In genomic region chrX:103464071-103464773, GRCh38 we compare ENCODE assay signal across 8 cellular contexts. TPM values are rescaled to one million over a fixed set of nuclear protein-coding genes. Genes with fewer than 3 reads are reported as not detected.
A peak's percentile ranks its signal among the peaks of the same experiment; 100 is the strongest.
DNase-seq lines count a peak whose midpoint lies in the region; ATAC-seq and TF ChIP-seq lines count a peak whose summit lies in the region.

No MANE protein-coding gene starts in this region.

- peaks cover 0 to 2% (median 0%) of the 10 kb centered on the region in 3 donors for H3K4me1 Mint-ChIP-seq in IgD-negative memory B cell

- H3K36me3 ChIP-seq in endocrine pancreas (ENCODE audit: control insufficient read depth, insufficient read depth, low read length) (no peaks in the 10 kb centered on the region), upper lobe of left lung (no peaks in the 10 kb centered on the region)

- no peak for TF ChIP-seq EP300 in upper lobe of left lung (IDR thresholded peaks at IDR 0.05)

- no peaks in the 10 kb centered on the region for H3K36me3 Mint-ChIP-seq in IgD-negative memory B cell

- H3K27ac Mint-ChIP-seq in IgD-negative memory B cell = no peak overlapping the region

- H3K27me3 ChIP-seq in endocrine pancreas (ENCODE audit: control insufficient read depth, insufficient read depth, low read length) (no peaks in the 10 kb centered on the region), mononuclear cell (ENCODE audit: insufficient read depth, low read length) (no peaks in the 10 kb centered on the region), upper lobe of left lung (no peaks in the 10 kb centered on the region)

- H3K9me3 ChIP-seq in endocrine pancreas (ENCODE audit: control insufficient read depth, low read length) (no peaks in the 10 kb centered on the region), mononuclear cell (ENCODE audit: low read depth, low read length) (no peaks in the 10 kb centered on the region), upper lobe of left lung (no peaks in the 10 kb centered on the region)

- TF ChIP-seq CTCF in upper lobe of left lung (IDR thresholded peaks at IDR 0.05) = peak in 4 of 6 experiments; percentile 12 to 33 (median 26)

- no peak overlapping the region for H3K27ac ChIP-seq in upper lobe of left lung

- ATAC-seq in GM21723 (IDR thresholded peaks at IDR 0.05; ENCODE audit: unreplicated experiment) = peak; percentile 79
- peak; percentile 74 to 75 for ATAC-seq in activated CD4-positive, CD25-positive, alpha-beta regulatory T cell treated with anti-CD3 and anti-CD28 coated beads, Interleukin-2, amount 50 U/mL, for 24 hours
- peak; percentile 74 to 90 for ATAC-seq in upper lobe of left lung (ENCODE audit: low FRiP score in 2 of 2)

- H3K4me3 Mint-ChIP-seq in IgD-negative memory B cell = peak overlapping the region; percentile 78 to 91 (median 86)

- H3K9ac ChIP-seq in endocrine pancreas (ENCODE audit: control insufficient read depth, insufficient read depth, low read length) = no peak overlapping the region

- no peak for TF ChIP-seq POLR2A in upper lobe of left lung (IDR thresholded peaks at IDR 0.05)

- WGBS in upper lobe of left lung, 2 donors = 34 to 40% methylated on average over 7 to 8 of the region's 8 CpGs

- peaks cover 0 to 2% (median 0%) of the 10 kb centered on the region in 3 donors for H3K9me3 Mint-ChIP-seq in IgD-negative memory B cell

- peaks cover 11% of the 10 kb centered on the region for H3K27me3 Mint-ChIP-seq in IgD-negative memory B cell

- DNase-seq in NCI-H526 (lab: John Stamatoyannopoulos, UW) (peak; percentile 21 to 46), NCI-H526 treated with DMSO at 0.1 percent for 48 hours (lab: John Stamatoyannopoulos, UW) (no peak), upper lobe of left lung (no peak)

- H3K4me3 ChIP-seq in endocrine pancreas (ENCODE audit: control insufficient read depth, insufficient read depth, low read length) = peak overlapping the region; percentile 52
- H3K4me3 ChIP-seq in mononuclear cell (ENCODE audit: low read length) = peak overlapping the region; percentile 15
- H3K4me3 ChIP-seq in upper lobe of left lung = peak overlapping the region in 3 of 4 donors; percentile 22 to 38 (median 38)

- H3K4me1 ChIP-seq in endocrine pancreas (ENCODE audit: control insufficient read depth, insufficient read depth, low read length) (no peaks in the 10 kb centered on the region), mononuclear cell (ENCODE audit: insufficient read depth, low read length) (peaks cover 5% of the 10 kb centered on the region), upper lobe of left lung (no peaks in the 10 kb centered on the region)

RNA-seq across cellular contexts. Expression of gene RAB40A, which starts 55.1 kb away (rescaled TPM):
- polyA plus RNA-seq in IgD-negative memory B cell = not detected
- total RNA-seq in mononuclear cell (not detected), upper lobe of left lung (1 to 10 TPM in 1 of 6 donors, under 1 TPM in 5; 0.24 to 3.1 (median 0.56) TPM)

Comparison
In these comparisons a context has a peak if more than half of its experiments do, and no peak if none do; other contexts are left out.
1. DNase-seq: peak in NCI-H526 (2 of 2); none in NCI-H526 treated with DMSO at 0.1 percent for 48 hours (single experiment) and upper lobe of left lung (0 of 2).
2. Peak in every context shown above with its lines, with median percentiles within 50 percentile points of each other: ATAC-seq and H3K4me3 ChIP-seq.